18 cellular contexts compared by ENCODE assay signal in genomic region chr2:70007151-70007550, GRCh38. TPM values are rescaled to one million over a fixed set of nuclear protein-coding genes. Genes with fewer than 3 reads are reported as not detected.
DNase-seq lines count a peak whose midpoint lies in the region; ATAC-seq and TF ChIP-seq lines count a peak whose summit lies in the region.
"Had no signal": no experiment of that assay in that cellular context is flagged by ENCODE, and none has a peak within 500 bp of the region (broad histone marks: within the 10 kb centered on the region; RNA-seq: fewer than 3 reads in every experiment).

No MANE protein-coding gene starts in this region.

- no peaks in the 10 kb centered on the region for H3K27me3 Mint-ChIP-seq in activated CD8-positive, alpha-beta memory T cell treated with anti-CD3 and anti-CD28 coated beads, Interleukin-2, amount 10 ng/mL, durations not matched to agents 7 days and 5 days
- H3K27me3 Mint-ChIP-seq: B cell; CD4-positive, alpha-beta T cell had no signal

- H3K79me1 ChIP-seq in trophoblast cell (ENCODE audit: low read length) = peaks cover 2% of the 10 kb centered on the region

- H3K9me3 ChIP-seq in trophoblast cell (ENCODE audit: insufficient read depth, low read depth, low read length) (no peaks in the 10 kb centered on the region), OCI-LY7 (ENCODE audit: low read length) (no peaks in the 10 kb centered on the region)
- H3K9me3 ChIP-seq: A549; BLaER1 treated with 17β-estradiol and CSF1 and Interleukin-3, amounts not matched to agents 10 nM and 100 nM; Caco-2 had no signal

- no peak for ATAC-seq in activated CD8-positive, alpha-beta memory T cell treated with anti-CD3 and anti-CD28 coated beads, Interleukin-2, amount 10 ng/mL, durations not matched to agents 7 days and 5 days
- ATAC-seq in omental fat pad (ENCODE audit: low FRiP score) = no peak
- ATAC-seq: CD8-positive, alpha-beta T cell had no signal

- no peak overlapping the region for H4K8ac ChIP-seq in trophoblast cell (ENCODE audit: low read depth, low read length)

- no peak overlapping the region for H3K18ac ChIP-seq in trophoblast cell (ENCODE audit: low read length)

- H3K4me1 ChIP-seq in trophoblast cell (ENCODE audit: control insufficient read depth in 1 of 2, insufficient read depth in 2 of 2, low read length in 2 of 2) (peaks cover 0 to 7% of the 10 kb centered on the region in 2 experiments), OCI-LY7 (ENCODE audit: insufficient read depth, low read length, poor library complexity, severe bottlenecking) (peaks cover 13% of the 10 kb centered on the region)
- H3K4me1 ChIP-seq: A549 had no signal

- no peak for TF ChIP-seq CTCF in omental fat pad (IDR thresholded peaks at IDR 0.05)
- no peak for TF ChIP-seq CTCF in OCI-LY7 (conservative IDR thresholded peaks at IDR 0.05; ENCODE audit: low read length)

- peak; percentile 32 for DNase-seq in activated CD8-positive, alpha-beta memory T cell treated with anti-CD3 and anti-CD28 coated beads, Interleukin-2, amount 10 ng/mL, durations not matched to agents 7 days and 5 days
- DNase-seq in activated CD8-positive, alpha-beta memory T cell treated with anti-CD3 and anti-CD28 coated beads for 24 hours = no peak
- DNase-seq in mesenteric fat pad (ENCODE audit: low spot score) (peak; percentile 24), trophoblast cell (peak; percentile 55 to 64), omental fat pad (ENCODE audit: low spot score) (no peak), OCI-LY7 (ENCODE audit: low spot score) (no peak)
- DNase-seq: AML-193; Calu3; CD4-positive, alpha-beta T cell; DMS79 treated with DMSO at 0.1 percent for 48 hours; GF-D8 had no signal

- no peak overlapping the region for H2BK120ac ChIP-seq in trophoblast cell (ENCODE audit: insufficient read depth, low read length, poor library complexity)

- H3K9me2 ChIP-seq in OCI-LY7 (ENCODE audit: insufficient read depth, low read length) = no peaks in the 10 kb centered on the region

- CTCF ChIA-PET in activated CD8-positive, alpha-beta memory T cell treated with anti-CD3 and anti-CD28 coated beads, Interleukin-2, amount 10 ng/mL, durations not matched to agents 7 days and 5 days (lab: Charles Lee) = interaction anchor here (1.2 kb wide), 1 partner anchor 62 kb away, joined by 5 read pairs; no protein-coding TSS in a partner anchor
- CTCF ChIA-PET in OCI-LY7 (lab: Charles Lee; ENCODE audit: unreplicated experiment) = no interaction called here

- no peak overlapping the region for H3K14ac ChIP-seq in trophoblast cell (ENCODE audit: low read length)

- H3K36me3 Mint-ChIP-seq in activated CD8-positive, alpha-beta memory T cell treated with anti-CD3 and anti-CD28 coated beads, Interleukin-2, amount 10 ng/mL, durations not matched to agents 7 days and 5 days = peaks cover 3% of the 10 kb centered on the region

- H3K27ac ChIP-seq in trophoblast cell (ENCODE audit: low read depth, low read length) (no peak overlapping the region), OCI-LY7 (ENCODE audit: low read depth, low read length, poor library complexity, severe bottlenecking) (no peak overlapping the region)
- H3K27ac ChIP-seq: 22Rv1, A549, C4-2B had no signal

- no peak overlapping the region for H3K9ac ChIP-seq in trophoblast cell (ENCODE audit: low read length)

- no peak overlapping the region for H2BK5ac ChIP-seq in trophoblast cell (ENCODE audit: low read depth, low read length, poor library complexity)

- no peak overlapping the region for H3K4me3 ChIP-seq in trophoblast cell (ENCODE audit: low read depth, low read length)
- H3K4me3 ChIP-seq in OCI-LY7 (ENCODE audit: low read depth, low read length, poor library complexity, severe bottlenecking) = no peak overlapping the region
- H3K4me3 ChIP-seq: A549; BLaER1 treated with 17β-estradiol and CSF1 and Interleukin-3, amounts not matched to agents 10 nM and 100 nM had no signal

- H4K20me1 ChIP-seq in OCI-LY7 (ENCODE audit: insufficient read depth, low read length) = no peaks in the 10 kb centered on the region
- H4K20me1 ChIP-seq: BLaER1 treated with 17β-estradiol and CSF1 and Interleukin-3, amounts not matched to agents 10 nM and 100 nM had no signal

- no peak overlapping the region for H2BK12ac ChIP-seq in trophoblast cell (ENCODE audit: low read length)

- H3K23ac ChIP-seq in trophoblast cell (ENCODE audit: low read length) = no peak overlapping the region

- H3K4me2 ChIP-seq in trophoblast cell (ENCODE audit: low read length) = no peak overlapping the region
- H3K4me2 ChIP-seq in OCI-LY7 (ENCODE audit: low read length) = no peak overlapping the region
- H3K4me2 ChIP-seq: A549 had no signal

- H3K27ac Mint-ChIP-seq in activated CD8-positive, alpha-beta memory T cell treated with anti-CD3 and anti-CD28 coated beads, Interleukin-2, amount 10 ng/mL, durations not matched to agents 7 days and 5 days = no peak overlapping the region
- H3K27ac Mint-ChIP-seq: B cell; CD4-positive, alpha-beta T cell; CD8-positive, alpha-beta T cell had no signal

- H3K27me3 ChIP-seq in trophoblast cell (ENCODE audit: insufficient read depth, low read length) = no peaks in the 10 kb centered on the region
- H3K27me3 ChIP-seq: BLaER1 treated with 17β-estradiol and CSF1 and Interleukin-3, amounts not matched to agents 10 nM and 100 nM had no signal

- no peaks in the 10 kb centered on the region for H3K36me3 ChIP-seq in trophoblast cell (ENCODE audit: control insufficient read depth in 1 of 2, insufficient read depth in 2 of 2, low read length in 2 of 2)
- no peaks in the 10 kb centered on the region for H3K36me3 ChIP-seq in OCI-LY7 (ENCODE audit: insufficient read depth, low read length)

- no peak overlapping the region for H3K4ac ChIP-seq in trophoblast cell (ENCODE audit: low read depth, low read length)

- POLR2A ChIA-PET in OCI-LY7 (lab: Charles Lee) = no interaction called here

- H3K4me1 Mint-ChIP-seq in activated CD8-positive, alpha-beta memory T cell treated with anti-CD3 and anti-CD28 coated beads, Interleukin-2, amount 10 ng/mL, durations not matched to agents 7 days and 5 days = peaks cover 19% of the 10 kb centered on the region

- H2AFZ ChIP-seq in trophoblast cell (ENCODE audit: insufficient read depth, low read length, poor library complexity) (no peak overlapping the region), OCI-LY7 (ENCODE audit: low read length) (no peak overlapping the region)

- H2AK5ac ChIP-seq in trophoblast cell (ENCODE audit: low read length) = no peak overlapping the region

- intact Hi-C loops in OCI-LY7 (cut with micrococcal nuclease; ENCODE audit: unreplicated experiment) = no loop called here

- H4K12ac ChIP-seq in trophoblast cell (ENCODE audit: low read depth, low read length) = no peak overlapping the region

- BruUV-seq in OCI-LY7 (replicated peaks; lab: Mats Ljungman, UMichigan) = no TSS peak

- no peaks in the 10 kb centered on the region for H3K9me3 Mint-ChIP-seq in activated CD8-positive, alpha-beta memory T cell treated with anti-CD3 and anti-CD28 coated beads, Interleukin-2, amount 10 ng/mL, durations not matched to agents 7 days and 5 days (ENCODE audit: low read depth)
- H3K9me3 Mint-ChIP-seq: CD4-positive, alpha-beta T cell; CD8-positive, alpha-beta T cell had no signal

- H3K4me3 Mint-ChIP-seq in activated CD8-positive, alpha-beta memory T cell treated with anti-CD3 and anti-CD28 coated beads, Interleukin-2, amount 10 ng/mL, durations not matched to agents 7 days and 5 days = no peak overlapping the region
- H3K4me3 Mint-ChIP-seq: B cell; CD4-positive, alpha-beta T cell; CD8-positive, alpha-beta T cell had no signal

- H4K91ac ChIP-seq in trophoblast cell (ENCODE audit: low read depth, low read length) = no peak overlapping the region

- H3K79me2 ChIP-seq in trophoblast cell (ENCODE audit: control insufficient read depth, insufficient read depth, low read length, poor library complexity) = no peaks in the 10 kb centered on the region
- no peaks in the 10 kb centered on the region for H3K79me2 ChIP-seq in OCI-LY7 (ENCODE audit: insufficient read depth, low read depth, low read length)

- WGBS in trophoblast cell (ENCODE audit: extremely low coverage, insufficient coverage, insufficient read length) = no CpG with 5 or more reads among the region's 13 CpGs

RNA-seq across cellular contexts. Expression of gene ASPRV1, which starts 45.7 kb away (rescaled TPM):
- 1 to 10 TPM; 1.3 to 1.8 TPM for total RNA-seq in activated CD8-positive, alpha-beta memory T cell treated with anti-CD3 and anti-CD28 coated beads, Interleukin-2, amount 10 ng/mL, durations not matched to agents 7 days and 5 days
- total RNA-seq in mesenteric fat pad (1.1 TPM), omental fat pad (1 to 10 TPM in 3 of 4 donors, under 1 TPM in 1; 0.94 to 5.2 (median 1.4) TPM), OCI-LY7 (2022) (0.77 and 1.3 TPM in 2 replicates)
- polyA plus RNA-seq in trophoblast cell (2013) = 0.16 and 0.22 TPM in 2 replicates
- total RNA-seq in OCI-LY7 (2014; rRNA removed; shearing (Covaris generic)) = 0.88 and 1.4 TPM in 2 replicates

Comparison
In these comparisons a context has a peak if more than half of its experiments do, and no peak if none do; other contexts are left out.
1. DNase-seq: peak in activated CD8-positive, alpha-beta memory T cell treated with anti-CD3 and anti-CD28 coated beads, Interleukin-2, amount 10 ng/mL, durations not matched to agents 7 days and 5 days (single experiment), mesenteric fat pad (single experiment) and trophoblast cell (2 of 2); none in activated CD8-positive, alpha-beta memory T cell treated with anti-CD3 and anti-CD28 coated beads for 24 hours (single experiment), omental fat pad (single experiment) and OCI-LY7 (single experiment).